In genomic region chr7:65325793-65326432, GRCh38 we compare ENCODE assay signal across 1 cellular context.
TF ChIP-seq lines count a peak whose summit lies in the region.

No MANE protein-coding gene starts in this region.

TF ChIP-seq in IMR-90, 13 proteins besides CTCF, POLR2A, EP300 and RAD21 (continued from another document):
- no peak for TF ChIP-seq RFX5 (IDR thresholded peaks at IDR 0.05; ENCODE audit: low read depth, low read length)
- no peak for TF ChIP-seq FOS (IDR thresholded peaks at IDR 0.05; ENCODE audit: low read depth, low read length)
- no peak for TF ChIP-seq MXI1 (IDR thresholded peaks at IDR 0.05; ENCODE audit: borderline replicate concordance, low read depth, low read length)
- no peak for TF ChIP-seq USF2 (IDR thresholded peaks at IDR 0.05; ENCODE audit: low read depth, low read length)
